Comparison of ENCODE assay signal across 8 cellular contexts in the genomic region with DNA sequence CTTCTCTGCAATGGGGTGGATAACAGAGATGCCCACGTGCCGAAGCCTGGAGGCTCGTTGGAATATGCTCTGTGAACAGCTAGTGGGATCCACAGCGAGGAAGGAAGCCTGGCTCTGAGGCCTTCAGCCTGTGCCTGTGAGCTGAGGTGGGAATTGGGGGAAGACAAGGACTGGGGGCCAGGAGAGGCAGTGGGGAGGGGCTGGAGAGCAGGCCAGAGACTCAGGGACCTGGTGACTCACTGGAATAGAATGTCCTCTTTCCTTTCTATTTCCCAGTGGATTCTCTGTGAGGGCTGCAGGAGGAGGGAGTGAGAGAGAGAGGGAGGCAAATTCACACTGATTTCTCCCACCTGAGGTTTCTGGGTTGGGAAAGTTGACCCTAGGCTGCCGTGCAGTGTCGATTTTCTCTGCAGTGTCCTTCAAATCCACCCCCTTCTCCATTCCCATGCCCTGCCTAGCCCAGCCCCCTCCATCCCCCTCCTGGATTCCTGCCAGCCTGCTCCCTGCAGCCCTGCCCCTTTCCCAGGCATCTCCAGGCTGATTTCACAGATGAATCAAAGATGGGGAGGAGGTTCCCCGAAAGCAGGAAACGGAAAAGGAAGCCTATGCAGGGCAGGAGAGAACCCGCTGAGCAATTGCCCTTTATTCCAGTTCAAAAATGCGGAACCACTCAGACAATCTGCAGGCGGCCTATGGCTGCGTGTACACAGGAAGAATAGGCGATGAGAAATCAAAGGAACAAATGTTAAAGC. TPM values are rescaled to one million over a fixed set of nuclear protein-coding genes. Genes with fewer than 3 reads are reported as not detected.
A peak's percentile ranks its signal among the peaks of the same experiment; 100 is the strongest.
DNase-seq lines count a peak whose midpoint lies in the region; ATAC-seq and TF ChIP-seq lines count a peak whose summit lies in the region.

No MANE protein-coding gene starts in this region.

- no peaks in the 10 kb centered on the region for H3K36me3 Mint-ChIP-seq in progenitor cell of endocrine pancreas (ENCODE audit: insufficient read depth)
- H3K36me3 Mint-ChIP-seq in natural killer cell treated with Interleukin-12 subunit alpha and Interleukin-12 subunit beta and Interleukin-15 and Interleukin-18, amount 100 ng/mL, for 72 hours: no peaks in the 10 kb centered on the region

- H3K27me3 Mint-ChIP-seq in progenitor cell of endocrine pancreas: peaks cover 13% of the 10 kb centered on the region
- peaks cover 0 to 1% of the 10 kb centered on the region in 2 donors for H3K27me3 Mint-ChIP-seq in natural killer cell treated with Interleukin-12 subunit alpha and Interleukin-12 subunit beta and Interleukin-15 and Interleukin-18, amount 100 ng/mL, for 72 hours

- peak; percentile 86 for DNase-seq in DMS79 (lab: John Stamatoyannopoulos, UW)
- peak; percentile 65 for DNase-seq in MV-4-11 (lab: John Stamatoyannopoulos, UW)
- peak; percentile 97 for DNase-seq in amniotic epithelial cell (ENCODE audit: low read depth)
- peak; percentile 78 for DNase-seq in left ventricle myocardium superior
- DNase-seq in retinal pigment epithelial cell (ENCODE audit: low read depth): peak; percentile 55
- no peak for DNase-seq in progenitor cell of endocrine pancreas (ENCODE audit: low spot score, unreplicated experiment)
- no peak for DNase-seq in natural killer cell treated with Interleukin-12 subunit alpha and Interleukin-12 subunit beta and Interleukin-15 and Interleukin-18, amount 100 ng/mL, for 72 hours (ENCODE audit: low spot score)

- no peak overlapping the region for H3K4me3 Mint-ChIP-seq in progenitor cell of endocrine pancreas (ENCODE audit: low read depth)
- no peak overlapping the region for H3K4me3 Mint-ChIP-seq in natural killer cell treated with Interleukin-12 subunit alpha and Interleukin-12 subunit beta and Interleukin-15 and Interleukin-18, amount 100 ng/mL, for 72 hours

- no peak overlapping the region for H3K27ac Mint-ChIP-seq in progenitor cell of endocrine pancreas
- H3K27ac Mint-ChIP-seq in natural killer cell treated with Interleukin-12 subunit alpha and Interleukin-12 subunit beta and Interleukin-15 and Interleukin-18, amount 100 ng/mL, for 72 hours: no peak overlapping the region

- H3K4me3 ChIP-seq in retinal pigment epithelial cell (ENCODE audit: low read length): no peak overlapping the region

- no peak for TF ChIP-seq CTCF in retinal pigment epithelial cell (conservative IDR thresholded peaks at IDR 0.05; ENCODE audit: low read depth, low read length)
- TF ChIP-seq CTCF in progenitor cell of endocrine pancreas (IDR thresholded peaks at IDR 0.05; ENCODE audit: unreplicated experiment): no peak

- no peaks in the 10 kb centered on the region for H3K9me3 Mint-ChIP-seq in progenitor cell of endocrine pancreas (ENCODE audit: low read depth)
- H3K9me3 Mint-ChIP-seq in natural killer cell treated with Interleukin-12 subunit alpha and Interleukin-12 subunit beta and Interleukin-15 and Interleukin-18, amount 100 ng/mL, for 72 hours: no peaks in the 10 kb centered on the region

- H3K4me1 Mint-ChIP-seq in progenitor cell of endocrine pancreas (ENCODE audit: low read depth): peaks cover 14% of the 10 kb centered on the region
- peaks cover 4 to 7% of the 10 kb centered on the region in 2 donors for H3K4me1 Mint-ChIP-seq in natural killer cell treated with Interleukin-12 subunit alpha and Interleukin-12 subunit beta and Interleukin-15 and Interleukin-18, amount 100 ng/mL, for 72 hours (ENCODE audit: low read depth in 2 of 2)

- ATAC-seq in left ventricle myocardium superior (peak; percentile 66), HG03442 (IDR thresholded peaks at IDR 0.05; ENCODE audit: unreplicated experiment) (no peak)
- no peak for ATAC-seq in natural killer cell treated with Interleukin-12 subunit alpha and Interleukin-12 subunit beta and Interleukin-15 and Interleukin-18, amount 100 ng/mL, for 72 hours

- intact Hi-C loops in left ventricle myocardium superior (cut with micrococcal nuclease): no loop called here

RNA-seq across cellular contexts. Expression of gene SPAAR, which starts 1.4 kb away (rescaled TPM):
- 9.8 TPM for total RNA-seq in left ventricle myocardium superior
- total RNA-seq in progenitor cell of endocrine pancreas: not detected in 2 replicates
- not detected for total RNA-seq in natural killer cell treated with Interleukin-12 subunit alpha and Interleukin-12 subunit beta and Interleukin-15 and Interleukin-18, amount 100 ng/mL, for 72 hours

RNA-seq across cellular contexts. Expression of gene HRCT1, which starts 1.9 kb away (rescaled TPM):
- total RNA-seq in left ventricle myocardium superior (9.0 TPM), progenitor cell of endocrine pancreas (not detected in 2 replicates)
- total RNA-seq in natural killer cell treated with Interleukin-12 subunit alpha and Interleukin-12 subunit beta and Interleukin-15 and Interleukin-18, amount 100 ng/mL, for 72 hours: not detected

RNA-seq across cellular contexts. Expression of gene OR13J1, which starts 37.7 kb away (rescaled TPM):
- total RNA-seq in left ventricle myocardium superior (not detected), progenitor cell of endocrine pancreas (not detected in 2 replicates)
- not detected for total RNA-seq in natural killer cell treated with Interleukin-12 subunit alpha and Interleukin-12 subunit beta and Interleukin-15 and Interleukin-18, amount 100 ng/mL, for 72 hours

RNA-seq across cellular contexts. Expression of gene OR2S2, which starts 50.0 kb away (rescaled TPM):
- total RNA-seq in left ventricle myocardium superior (not detected), progenitor cell of endocrine pancreas (not detected in 2 replicates)
- not detected for total RNA-seq in natural killer cell treated with Interleukin-12 subunit alpha and Interleukin-12 subunit beta and Interleukin-15 and Interleukin-18, amount 100 ng/mL, for 72 hours

Comparison
In these comparisons a context has a peak if more than half of its experiments do, and no peak if none do; other contexts are left out.
1. DNase-seq: peak in DMS79 (single experiment), MV-4-11 (single experiment), amniotic epithelial cell (single experiment), left ventricle myocardium superior (single experiment) and retinal pigment epithelial cell (single experiment); none in progenitor cell of endocrine pancreas (single experiment) and natural killer cell treated with Interleukin-12 subunit alpha and Interleukin-12 subunit beta and Interleukin-15 and Interleukin-18, amount 100 ng/mL, for 72 hours (single experiment).